ENCODE assay signal across 8 cellular contexts in the genomic region with DNA sequence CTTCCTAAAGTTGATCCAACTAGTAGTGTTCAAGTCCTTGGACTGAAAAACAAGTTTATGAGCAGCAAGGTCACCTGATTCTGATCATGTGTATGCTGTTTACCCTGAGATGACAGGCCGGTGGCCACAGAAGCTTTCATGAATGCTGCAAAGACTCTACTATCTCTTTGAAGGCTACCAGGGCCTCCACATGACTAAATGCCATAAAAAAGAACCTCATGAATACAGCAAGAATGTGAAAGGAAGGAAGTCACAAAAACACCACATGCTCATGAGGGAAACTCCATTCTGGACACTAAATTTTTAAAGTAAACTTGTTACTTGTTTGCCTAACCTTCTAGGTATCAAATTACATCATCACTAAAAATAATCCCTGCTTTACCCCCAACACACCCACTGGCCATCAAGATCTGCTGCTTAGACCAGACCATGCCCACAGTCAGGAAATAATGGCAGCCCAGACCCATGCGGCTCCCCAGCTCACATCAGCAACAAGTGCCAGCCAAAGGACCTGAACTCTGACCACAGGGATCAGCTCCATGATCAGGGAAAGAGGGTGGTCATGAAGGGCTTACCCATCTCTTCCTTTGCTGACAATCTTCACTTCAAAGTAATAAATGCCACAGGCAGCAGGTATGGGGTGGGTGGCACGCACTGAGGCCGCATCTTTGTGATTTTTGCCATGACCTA. TPM values are rescaled to one million over a fixed set of nuclear protein-coding genes. Genes with fewer than 3 reads are reported as not detected.
A peak's percentile ranks its signal among the peaks of the same experiment; 100 is the strongest.
DNase-seq lines count a peak whose midpoint lies in the region; ATAC-seq and TF ChIP-seq lines count a peak whose summit lies in the region.

No MANE protein-coding gene starts in this region.

- no peak for DNase-seq in stimulated activated naive CD8-positive, alpha-beta T cell treated with anti-CD3 and anti-CD28 coated beads, Interleukin-15, Interleukin-2, amounts not matched to agents 100 U/mL and 50 U/mL, for 24 hours
- DNase-seq in astrocyte of the spinal cord (ENCODE audit: low read depth, low spot score): no peak
- DNase-seq in memory B cell (ENCODE audit: low spot score in 2 of 2): no peak
- no peak for DNase-seq in vagina (ENCODE audit: extremely low spot score in 2 of 2)
- DNase-seq in SIG-M5 treated with dmso at 0.1 percent for 504 hours (lab: John Stamatoyannopoulos, UW; ENCODE audit: unreplicated experiment): no peak
- no peak for DNase-seq in caudate nucleus (lab: John Stamatoyannopoulos, UW)
- DNase-seq in activated effector memory CD4-positive, alpha-beta T cell treated with anti-CD3 and anti-CD28 coated beads, Interleukin-2, amount 50 U/mL, for 16 hours: no peak

- H3K4me1 Mint-ChIP-seq in stimulated activated naive CD8-positive, alpha-beta T cell treated with anti-CD3 and anti-CD28 coated beads, Interleukin-15, Interleukin-2, amounts not matched to agents 100 ng/mL and 50 ng/mL, for 24 hours (ENCODE audit: low read depth): peaks cover 59% of the 10 kb centered on the region
- peaks cover 36% of the 10 kb centered on the region for H3K4me1 Mint-ChIP-seq in memory B cell

- H3K9me3 ChIP-seq in vagina: no peaks in the 10 kb centered on the region

- peak overlapping the region; percentile 89 for H3K27ac ChIP-seq in vagina
- H3K27ac ChIP-seq in caudate nucleus (ENCODE audit: low read depth, low read length): no peak overlapping the region

- peaks cover 44% of the 10 kb centered on the region for H3K36me3 Mint-ChIP-seq in stimulated activated naive CD8-positive, alpha-beta T cell treated with anti-CD3 and anti-CD28 coated beads, Interleukin-15, Interleukin-2, amounts not matched to agents 100 ng/mL and 50 ng/mL, for 24 hours (ENCODE audit: low read depth)
- H3K36me3 Mint-ChIP-seq in memory B cell: peaks cover 4% of the 10 kb centered on the region

- H3K27me3 Mint-ChIP-seq in stimulated activated naive CD8-positive, alpha-beta T cell treated with anti-CD3 and anti-CD28 coated beads, Interleukin-15, Interleukin-2, amounts not matched to agents 100 ng/mL and 50 ng/mL, for 24 hours: no peaks in the 10 kb centered on the region
- no peaks in the 10 kb centered on the region for H3K27me3 Mint-ChIP-seq in memory B cell

- H3K27me3 ChIP-seq in vagina: no peaks in the 10 kb centered on the region

- peak overlapping the region; percentile 97 for H3K4me3 ChIP-seq in astrocyte of the spinal cord (ENCODE audit: low read depth, low read length)
- peak overlapping the region; percentile 99 to 100 for H3K4me3 ChIP-seq in vagina

- no peak for TF ChIP-seq POLR2A in vagina (IDR thresholded peaks at IDR 0.05)

- H3K27ac Mint-ChIP-seq in stimulated activated naive CD8-positive, alpha-beta T cell treated with anti-CD3 and anti-CD28 coated beads, Interleukin-15, Interleukin-2, amounts not matched to agents 100 ng/mL and 50 ng/mL, for 24 hours: peak overlapping the region; percentile 69
- peak overlapping the region; percentile 86 for H3K27ac Mint-ChIP-seq in memory B cell

- H3K4me1 ChIP-seq in vagina: peaks cover 59% of the 10 kb centered on the region

- ATAC-seq in stimulated activated naive CD8-positive, alpha-beta T cell treated with anti-CD3 and anti-CD28 coated beads, Interleukin-15, Interleukin-2, amounts not matched to agents 100 U/mL and 50 U/mL, for 24 hours: no peak
- no peak for ATAC-seq in memory B cell (ENCODE audit: low read depth)

- peak overlapping the region; percentile 95 for H3K4me3 Mint-ChIP-seq in stimulated activated naive CD8-positive, alpha-beta T cell treated with anti-CD3 and anti-CD28 coated beads, Interleukin-15, Interleukin-2, amounts not matched to agents 100 ng/mL and 50 ng/mL, for 24 hours
- H3K4me3 Mint-ChIP-seq in memory B cell: peak overlapping the region; percentile 88

- in situ Hi-C loops in astrocyte of the spinal cord (cut with HindIII; ENCODE audit: low sequenced_read_pairs): no loop called here

- no peaks in the 10 kb centered on the region for H3K9me3 Mint-ChIP-seq in stimulated activated naive CD8-positive, alpha-beta T cell treated with anti-CD3 and anti-CD28 coated beads, Interleukin-15, Interleukin-2, amounts not matched to agents 100 ng/mL and 50 ng/mL, for 24 hours
- no peaks in the 10 kb centered on the region for H3K9me3 Mint-ChIP-seq in memory B cell

- H3K36me3 ChIP-seq in vagina: peaks cover 0 to 7% of the 10 kb centered on the region in 2 donors

- intact Hi-C loops in vagina (cut with DNase I): no loop called here

- TF ChIP-seq CTCF in astrocyte of the spinal cord (IDR thresholded peaks at IDR 0.05; ENCODE audit: low read depth, low read length): no peak
- TF ChIP-seq CTCF in vagina (IDR thresholded peaks at IDR 0.05): no peak

RNA-seq across cellular contexts. Expression of a gene that starts 1.4 kb away (rescaled TPM):
- 17.9 TPM for total RNA-seq in vagina

RNA-seq across cellular contexts. Expression of a gene that starts 1.7 kb away (rescaled TPM):
- total RNA-seq in vagina: not detected

RNA-seq across cellular contexts. Expression of a gene that starts 37.1 kb away (rescaled TPM):
- 50.6 TPM for total RNA-seq in vagina

RNA-seq across cellular contexts. Expression of a gene that starts 41.7 kb away (rescaled TPM):
- 131 TPM for total RNA-seq in vagina

RNA-seq across cellular contexts. Expression of a gene that starts 42.5 kb away (rescaled TPM):
- total RNA-seq in vagina: 57.7 TPM
